ENCODE assay signal across 25 cellular contexts in genomic region chr1:45381243-45381642, GRCh38. TPM values are rescaled to one million over a fixed set of nuclear protein-coding genes. Genes with fewer than 3 reads are reported as not detected.
A peak's percentile ranks its signal among the peaks of the same experiment; 100 is the strongest.
DNase-seq lines count a peak whose midpoint lies in the region; FAIRE-seq and TF ChIP-seq lines count a peak whose summit lies in the region.
"Had no signal": no experiment of that assay in that cellular context is flagged by ENCODE, and none has a peak within 500 bp of the region (broad histone marks: within the 10 kb centered on the region; RNA-seq: fewer than 3 reads in every experiment).

No MANE protein-coding gene starts in this region.

- H3K18ac ChIP-seq in H1 (ENCODE audit: extremely low read depth, low read length) = no peak overlapping the region

- H3K4me1 ChIP-seq in HEK293 (ENCODE audit: control insufficient read depth, insufficient read depth, low read length) (no peaks in the 10 kb centered on the region), H1 (replicated peaks in 1 of 4; ENCODE audit: control insufficient read depth in 3 of 4, insufficient read depth in 4 of 4, low read length in 3 of 4) (no peaks in the 10 kb centered on the region)
- H3K4me1 ChIP-seq: HAP-1 had no signal

- H3K9me3 ChIP-seq in HEK293 (ENCODE audit: control insufficient read depth, insufficient read depth, low read depth, low read length) = no peaks in the 10 kb centered on the region
- H3K9me3 ChIP-seq in H1 (ENCODE audit: insufficient read depth in 2 of 2, low read depth in 1 of 2, low read length in 1 of 2) = no peaks in the 10 kb centered on the region
- H3K9me3 ChIP-seq: HAP-1, MG63, SJSA1 had no signal

- no peaks in the 10 kb centered on the region for H4K20me1 ChIP-seq in H1 (replicated peaks in 1 of 2; ENCODE audit: control insufficient read depth in 1 of 2, insufficient read depth in 2 of 2, low read length in 2 of 2)

- no peak overlapping the region for H2AFZ ChIP-seq in H1 (ENCODE audit: low read length)
- H2AFZ ChIP-seq: GM23248 had no signal

- no peak overlapping the region for H2BK5ac ChIP-seq in H1 (ENCODE audit: low read depth, low read length)

- no peak for TF ChIP-seq POLR2A in H1 (IDR thresholded peaks at IDR 0.05; ENCODE audit: control extremely low read depth in 1 of 2, low read depth in 2 of 2, low read length in 2 of 2)

- H3K4me3 ChIP-seq in HEK293 (ENCODE audit: low read depth, low read length) (no peak overlapping the region), H1 (ENCODE audit: extremely low read depth in 1 of 4, insufficient read depth in 2 of 4, low read depth in 3 of 4, low read length in 4 of 4) (no peak overlapping the region)
- H3K4me3 ChIP-seq: GM23248, HAP-1, MG63, SJSA1 had no signal

- CTCF ChIA-PET in HEK293 (lab: Yijun Ruan, JAX) = no interaction called here
- CTCF ChIA-PET in H1 (lab: Charles Lee; ENCODE audit: partially characterized antibody) = interaction anchor here (2.0 kb wide), 1 partner anchor 9 kb away, joined by 5 read pairs; no protein-coding TSS in a partner anchor

- FAIRE-seq in H1 (lab: Jason Lieb, UNC) = no peak
- FAIRE-seq: RCC 7860 had no signal

- H3K56ac ChIP-seq in H1 (replicated peaks; ENCODE audit: insufficient read length, low read depth, low read length) = no peak overlapping the region

- no peak overlapping the region for H2BK20ac ChIP-seq in H1 (ENCODE audit: low read length)

- no peak overlapping the region for H4K8ac ChIP-seq in H1 (ENCODE audit: extremely low read depth, insufficient read depth, low read length)

- no peak for TF ChIP-seq RAD21 in H1 (IDR thresholded peaks at IDR 0.05 in 1 of 2, conservative IDR thresholded peaks at IDR 0.05 in 1 of 2; ENCODE audit: low read depth in 2 of 2, low read length in 2 of 2)

- H3K36me3 ChIP-seq in HEK293 (ENCODE audit: control insufficient read depth in 2 of 2, insufficient read depth in 1 of 2, low read length in 2 of 2) (no peaks in the 10 kb centered on the region), H1 (ENCODE audit: control insufficient read depth in 2 of 4, insufficient read depth in 4 of 4, low read length in 3 of 4) (no peaks in the 10 kb centered on the region)
- H3K36me3 ChIP-seq: HAP-1, MG63, SJSA1 had no signal

- H2BK15ac ChIP-seq in H1 (ENCODE audit: low read length) = no peak overlapping the region

- H3K79me1 ChIP-seq in H1 (ENCODE audit: low read depth, low read length) = no peaks in the 10 kb centered on the region

- H3K79me2 ChIP-seq in H1 (ENCODE audit: control insufficient read depth in 1 of 2, insufficient read depth in 2 of 2, low read length in 2 of 2) = no peaks in the 10 kb centered on the region

- H3K4me2 ChIP-seq in H1 (ENCODE audit: insufficient read depth in 1 of 2, low read depth in 2 of 2, low read length in 2 of 2) = no peak overlapping the region

- no peak overlapping the region for H3K23ac ChIP-seq in H1 (ENCODE audit: insufficient read length)

- DNase-seq in LHCN-M2 (ENCODE audit: low read depth) (peak; percentile 17), H1 (ENCODE audit: low read depth in 1 of 2, low spot score in 2 of 2) (no peak), hepatic stellate cell (ENCODE audit: low spot score) (peak; percentile 12), kidney tubule cell (ENCODE audit: low spot score) (no peak)
- DNase-seq in stimulated activated CD4-positive, alpha-beta T cell treated with anti-CD3 and anti-CD28 coated beads, Interleukin-15, amount 100 ng/mL, for 24 hours = no peak
- DNase-seq in activated CD8-positive, alpha-beta memory T cell treated with anti-CD3 and anti-CD28 coated beads for 24 hours = no peak
- DNase-seq: C1 segment of cervical spinal cord; CD4-positive, alpha-beta memory T cell; COR-L47; DND-41; GM23248; Kasumi-1; MG63; NCI-H1105 treated with DMSO at 0.1 percent for 48 hours; NCI-H146; NCI-H1930; NCI-H2107; NCI-H446; NCI-H524 treated with DMSO at 0.1 percent for 48 hours; NCI-H774; Right ventricle myocardium superior had no signal

- no peak overlapping the region for H3K9ac ChIP-seq in H1 (replicated peaks in 1 of 4; ENCODE audit: extremely low read depth in 1 of 4, low read depth in 3 of 4, low read length in 3 of 4)
- H3K9ac ChIP-seq: GM23248 had no signal

- POLR2A ChIA-PET in HEK293 (lab: Yijun Ruan, JAX) = no interaction called here
- POLR2A ChIA-PET in H1 (lab: Charles Lee; ENCODE audit: partially characterized antibody) = no interaction called here

- no peak overlapping the region for H4K5ac ChIP-seq in H1 (ENCODE audit: insufficient read length, low read depth, low read length)

- no peaks in the 10 kb centered on the region for H3K27me3 ChIP-seq in H1 (replicated peaks in 1 of 4; ENCODE audit: control insufficient read depth in 3 of 4, extremely low read depth in 1 of 4, insufficient read depth in 3 of 4, low read length in 3 of 4)
- H3K27me3 ChIP-seq: MG63, SJSA1 had no signal

- H4K91ac ChIP-seq in H1 (replicated peaks; ENCODE audit: insufficient read length, low read length) = no peak overlapping the region

- no peaks in the 10 kb centered on the region for H3K23me2 ChIP-seq in H1 (ENCODE audit: low read depth, low read length)

- no peak overlapping the region for H3K4ac ChIP-seq in H1 (replicated peaks; ENCODE audit: insufficient read length, low read depth, low read length)

- no peak overlapping the region for H3K27ac ChIP-seq in HEK293 (ENCODE audit: extremely low read depth, low read depth, low read length)
- 0 out of 2 replicates have a peak overlapping the region, but pooled peaks have one; percentile 15 for H3K27ac ChIP-seq in H1 (ENCODE audit: low read depth, low read length)
- H3K27ac ChIP-seq: GM23248, SJSA1 had no signal

- H2BK120ac ChIP-seq in H1 (replicated peaks; ENCODE audit: low read depth, low read length) = no peak overlapping the region

- no peak for TF ChIP-seq CTCF in HEK293 (tag by site-specific recombination; IDR thresholded peaks at IDR 0.05)
- TF ChIP-seq CTCF in H1 (IDR thresholded peaks at IDR 0.05; ENCODE audit: control extremely low read depth in 1 of 3, insufficient read depth in 1 of 3, low read depth in 1 of 3, low read length in 3 of 3) = no peak

- 85% methylated on average over 2 of the region's 2 CpGs; no CpG with 5 or more reads in 1 of the 2 experiments for WGBS in H1 (ENCODE audit: extremely low coverage in 1 of 2, insufficient coverage in 1 of 2, insufficient read length in 1 of 2, insufficient replicate concordance in 2 of 2, low coverage in 1 of 2, low lambda C conversion rate in 2 of 2, missing lambda C conversion rate in 1 of 2), 2 experiments

- no peak overlapping the region for H2BK12ac ChIP-seq in H1 (ENCODE audit: low read depth, low read length)

- no peak overlapping the region for H2AK5ac ChIP-seq in H1 (ENCODE audit: low read depth, low read length)

- H3K14ac ChIP-seq in H1 (ENCODE audit: insufficient read length) = no peak overlapping the region

- TF ChIP-seq EP300 in H1 (IDR thresholded peaks at IDR 0.05; ENCODE audit: borderline replicate concordance in 1 of 2, low read depth in 2 of 2, low read length in 2 of 2) = no peak

TF ChIP-seq in HEK293, 187 proteins besides CTCF, POLR2A, EP300 and RAD21 (continues in another document):
- peak; percentile 14; the same call in 1 of the 2 replicates for TF ChIP-seq ZNF623 (tag by site-specific recombination; IDR thresholded peaks at IDR 0.05)
- no peak for TF ChIP-seq ZNF837 (tag by site-specific recombination; IDR thresholded peaks at IDR 0.05)

TF ChIP-seq in H1, 55 proteins besides CTCF, POLR2A, EP300 and RAD21 (continues in another document):
- TF ChIP-seq RBBP5 (IDR thresholded peaks at IDR 0.05; ENCODE audit: borderline replicate concordance, low read depth, low read length) (no peak), EZH2 (IDR thresholded peaks at IDR 0.05; ENCODE audit: low read depth, low read length, severe bottlenecking) (no peak), NANOG (IDR thresholded peaks at IDR 0.05; ENCODE audit: insufficient read depth, low read depth, low read length, poor library complexity, severe bottlenecking) (no peak), SIRT6 (IDR thresholded peaks at IDR 0.05; ENCODE audit: low read length) (no peak)

RNA-seq across cellular contexts. Expression of gene MUTYH, which starts 41.0 kb away (rescaled TPM):
- total RNA-seq in LHCN-M2 (2014; rRNA removed) = 25.1 and 29.3 TPM in 2 replicates
- polyA plus RNA-seq in LHCN-M2 (2012) = 7.9 TPM
- 51.9 TPM in 2 replicates for total RNA-seq in H1 (2021; fragmentation: NEBNext Ultra II Directional; extraction: Animal tissue kit (Norgen Biotek cat#: 25700))
- 65.7 and 86.4 TPM in 2 replicates for polyA plus RNA-seq in H1 (2011; rRNA removed)
- 86.1 TPM for polyA plus RNA-seq in H1 (2011; cell fraction: cytosol; rRNA removed)
- 179 TPM for polyA plus RNA-seq in H1 (2011; cell fraction: nucleus; rRNA removed)
- 35.6 to 60.4 TPM (median 53.2 TPM) in 4 replicates for polyA plus RNA-seq in H1 (2012, experiment 1 of 2)
- polyA plus RNA-seq in H1 (2012, experiment 2 of 2) = 49.5 TPM
- polyA plus RNA-seq in H1 (2013, experiment 1 of 2) = 36.0 TPM
- polyA plus RNA-seq in H1 (2013, experiment 2 of 2) = 33.4 TPM
- 32.8 and 32.9 TPM in 2 replicates for polyA minus RNA-seq in H1 (2011; rRNA and poly(A)+ RNA removed)
- 29.2 TPM for polyA minus RNA-seq in H1 (2011; cell fraction: cytosol; rRNA and poly(A)+ RNA removed)
- polyA minus RNA-seq in H1 (2011; cell fraction: nucleus; rRNA and poly(A)+ RNA removed) = 45.1 TPM

RNA-seq across cellular contexts. Expression of gene TOE1, which starts 41.3 kb away (rescaled TPM):
- total RNA-seq in LHCN-M2 (2014; rRNA removed) = 24.1 and 28.3 TPM in 2 replicates
- 10.6 TPM for polyA plus RNA-seq in LHCN-M2 (2012)
- total RNA-seq in H1 (2021; fragmentation: NEBNext Ultra II Directional; extraction: Animal tissue kit (Norgen Biotek cat#: 25700)) = 14.5 and 15.2 TPM in 2 replicates
- polyA plus RNA-seq in H1 (2011; rRNA removed) = 23.6 and 25.8 TPM in 2 replicates
- polyA plus RNA-seq in H1 (2011; cell fraction: cytosol; rRNA removed) = 32.5 TPM
- 28.7 TPM for polyA plus RNA-seq in H1 (2011; cell fraction: nucleus; rRNA removed)
- 11.0 to 18.9 TPM (median 17.6 TPM) in 4 replicates for polyA plus RNA-seq in H1 (2012, experiment 1 of 2)
- 12.8 TPM for polyA plus RNA-seq in H1 (2012, experiment 2 of 2)
- 12.2 TPM for polyA plus RNA-seq in H1 (2013, experiment 1 of 2)
- polyA plus RNA-seq in H1 (2013, experiment 2 of 2) = 11.9 TPM
- 32.6 and 45.7 TPM in 2 replicates for polyA minus RNA-seq in H1 (2011; rRNA and poly(A)+ RNA removed)
- polyA minus RNA-seq in H1 (2011; cell fraction: cytosol; rRNA and poly(A)+ RNA removed) = 15.1 TPM
- polyA minus RNA-seq in H1 (2011; cell fraction: nucleus; rRNA and poly(A)+ RNA removed) = 31.6 TPM

RNA-seq across cellular contexts. Expression of gene HPDL, which starts 54.5 kb away (rescaled TPM):
- 0.23 and 0.51 TPM in 2 replicates for total RNA-seq in LHCN-M2 (2014; rRNA removed)
- polyA plus RNA-seq in LHCN-M2 (2012) = 0.06 TPM
- total RNA-seq in H1 (2021; fragmentation: NEBNext Ultra II Directional; extraction: Animal tissue kit (Norgen Biotek cat#: 25700)) = 58.5 and 60.6 TPM in 2 replicates
- 62.7 and 100 TPM in 2 replicates for polyA plus RNA-seq in H1 (2011; rRNA removed)
- 61.2 TPM for polyA plus RNA-seq in H1 (2011; cell fraction: cytosol; rRNA removed)
- polyA plus RNA-seq in H1 (2011; cell fraction: nucleus; rRNA removed) = 73.7 TPM
- 33.0 to 45.0 TPM (median 38.0 TPM) in 4 replicates for polyA plus RNA-seq in H1 (2012, experiment 1 of 2)
- 46.7 TPM for polyA plus RNA-seq in H1 (2012, experiment 2 of 2)
- polyA plus RNA-seq in H1 (2013, experiment 1 of 2) = 15.6 TPM
- 13.3 TPM for polyA plus RNA-seq in H1 (2013, experiment 2 of 2)
- polyA minus RNA-seq in H1 (2011; rRNA and poly(A)+ RNA removed) = 11.5 and 13.9 TPM in 2 replicates
- polyA minus RNA-seq in H1 (2011; cell fraction: cytosol; rRNA and poly(A)+ RNA removed) = 29.4 TPM
- polyA minus RNA-seq in H1 (2011; cell fraction: nucleus; rRNA and poly(A)+ RNA removed) = 39.4 TPM
- total RNA-seq: Right ventricle myocardium superior had no signal

Comparison
In these comparisons a context has a peak if more than half of its experiments do, and no peak if none do; other contexts are left out.
1. DNase-seq: peak in LHCN-M2 (single experiment) and hepatic stellate cell (single experiment); none in H1 (0 of 2), kidney tubule cell (single experiment), stimulated activated CD4-positive, alpha-beta T cell treated with anti-CD3 and anti-CD28 coated beads, Interleukin-15, amount 100 ng/mL, for 24 hours (single experiment) and activated CD8-positive, alpha-beta memory T cell treated with anti-CD3 and anti-CD28 coated beads for 24 hours (single experiment).
2. RNA of gene HPDL, which starts 54.5 kb away (total RNA-seq): 58.5 to 60.6 TPM in H1; 0.23 to 0.51 TPM in LHCN-M2; every median in the first group is over 10 times any median in the second.